19 cellular contexts compared by ENCODE assay signal in the genomic region with DNA sequence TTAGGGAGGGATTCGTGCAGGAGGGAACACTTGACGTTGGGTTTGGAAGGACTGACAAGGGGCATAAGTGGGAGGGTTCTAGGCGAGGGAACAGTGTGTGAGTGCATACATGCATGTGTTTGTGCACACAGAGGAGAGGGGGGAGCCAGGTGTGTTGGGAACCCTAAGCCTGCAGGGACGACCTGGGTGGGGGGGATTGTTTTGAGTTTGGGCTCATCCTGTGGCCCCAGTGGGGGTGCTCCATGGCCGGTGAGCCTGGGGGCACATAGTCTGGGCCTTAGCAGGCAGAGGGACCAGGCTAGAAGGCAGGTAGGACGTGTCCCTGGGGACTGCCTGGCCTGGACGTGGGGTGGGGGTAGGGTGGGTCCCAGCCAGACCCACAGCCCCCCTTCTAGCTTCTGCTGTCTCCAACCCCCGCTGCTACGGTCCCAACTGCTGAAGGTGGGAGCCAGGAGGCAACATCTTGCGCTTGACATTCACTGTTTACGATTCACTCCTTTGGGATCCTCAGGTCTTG.
"Had no signal": no experiment of that assay in that cellular context is flagged by ENCODE, and none has a peak within 500 bp of the region (broad histone marks: within the 10 kb centered on the region; RNA-seq: fewer than 3 reads in every experiment).

No MANE protein-coding gene starts in this region.

- H3K4me3 Mint-ChIP-seq: activated naive CD8-positive, alpha-beta T cell treated with anti-CD3 and anti-CD28 coated beads, Interleukin-2, amount 10 ng/mL, durations not matched to agents 7 days and 5 days; activated T-helper 1 cell treated with anti-CD3 and anti-CD28 coated beads, Interleukin-12 subunit alpha, Interleukin-12 subunit beta, Interleukin-2, Interleukin-4 antibody, amounts not matched to agents 30 ng/mL and 10 ng/mL and 1 ng/mL, durations not matched to agents 14 hours and 24 hours and 36 hours; effector memory CD8-positive, alpha-beta T cell; immature natural killer cell; naive B cell; neural progenitor cell had no signal

- H3K4me1 ChIP-seq: pancreas, uterus had no signal

- ATAC-seq: effector memory CD8-positive, alpha-beta T cell had no signal

- H3K36me3 Mint-ChIP-seq: activated naive CD8-positive, alpha-beta T cell treated with anti-CD3 and anti-CD28 coated beads, Interleukin-2, amount 10 ng/mL, durations not matched to agents 7 days and 5 days; immature natural killer cell; naive B cell; neural progenitor cell had no signal

- DNase-seq: activated CD4-positive, alpha-beta T cell treated with anti-CD3 and anti-CD28 coated beads, Interleukin-2, amount 50 U/mL, for 1 hour; activated CD4-positive, CD25-positive, alpha-beta regulatory T cell; activated CD8-positive, alpha-beta memory T cell treated with anti-CD3 and anti-CD28 coated beads for 24 hours; activated naive CD8-positive, alpha-beta T cell treated with anti-CD3 and anti-CD28 coated beads, Interleukin-2, amount 10 ng/mL, durations not matched to agents 7 days and 5 days; brain microvascular endothelial cell; dermis blood vessel endothelial cell; effector memory CD8-positive, alpha-beta T cell; head of caudate nucleus; immature natural killer cell; naive B cell; stimulated activated CD4-positive, alpha-beta T cell treated with anti-CD3 and anti-CD28 coated beads, Interleukin-15, amount 100 ng/mL, for 24 hours; stimulated activated CD4-positive, alpha-beta T cell treated with anti-CD3 and anti-CD28 coated beads, Interleukin-4, amount 100 ng/mL, for 1 hour; stimulated activated naive CD4-positive, alpha-beta T cell; tibial artery; uterus had no signal

- H3K9me3 Mint-ChIP-seq: activated naive CD8-positive, alpha-beta T cell treated with anti-CD3 and anti-CD28 coated beads, Interleukin-2, amount 10 ng/mL, durations not matched to agents 7 days and 5 days; activated T-helper 1 cell treated with anti-CD3 and anti-CD28 coated beads, Interleukin-12 subunit alpha, Interleukin-12 subunit beta, Interleukin-2, Interleukin-4 antibody, amounts not matched to agents 30 ng/mL and 10 ng/mL and 1 ng/mL, durations not matched to agents 14 hours and 24 hours and 36 hours; effector memory CD8-positive, alpha-beta T cell; immature natural killer cell; naive B cell; neural progenitor cell had no signal

- H3K27me3 ChIP-seq: brain microvascular endothelial cell, neural progenitor cell, pancreas, tibial artery, uterus had no signal

- H3K27ac Mint-ChIP-seq: activated naive CD8-positive, alpha-beta T cell treated with anti-CD3 and anti-CD28 coated beads, Interleukin-2, amount 10 ng/mL, durations not matched to agents 7 days and 5 days; activated T-helper 1 cell treated with anti-CD3 and anti-CD28 coated beads, Interleukin-12 subunit alpha, Interleukin-12 subunit beta, Interleukin-2, Interleukin-4 antibody, amounts not matched to agents 30 ng/mL and 10 ng/mL and 1 ng/mL, durations not matched to agents 14 hours and 24 hours and 36 hours; effector memory CD8-positive, alpha-beta T cell; immature natural killer cell; neural progenitor cell had no signal

- H3K27ac ChIP-seq: brain microvascular endothelial cell, neural progenitor cell, skin epidermis, tibial artery, uterus had no signal

- H3K4me2 ChIP-seq: neural progenitor cell had no signal

- H3K4me3 ChIP-seq: neural progenitor cell, pancreas, skin epidermis, tibial artery, uterus had no signal

- H2AFZ ChIP-seq: neural progenitor cell had no signal

- H3K9ac ChIP-seq: neural progenitor cell had no signal

- H3K4me1 Mint-ChIP-seq: immature natural killer cell had no signal

- H3K36me3 ChIP-seq: brain microvascular endothelial cell, neural progenitor cell, pancreas, uterus had no signal

- H3K9me3 ChIP-seq: pancreas, tibial artery, uterus had no signal

- H3K27me3 Mint-ChIP-seq: activated naive CD8-positive, alpha-beta T cell treated with anti-CD3 and anti-CD28 coated beads, Interleukin-2, amount 10 ng/mL, durations not matched to agents 7 days and 5 days; naive B cell had no signal
